8 cellular contexts compared by ENCODE assay signal in the genomic region with DNA sequence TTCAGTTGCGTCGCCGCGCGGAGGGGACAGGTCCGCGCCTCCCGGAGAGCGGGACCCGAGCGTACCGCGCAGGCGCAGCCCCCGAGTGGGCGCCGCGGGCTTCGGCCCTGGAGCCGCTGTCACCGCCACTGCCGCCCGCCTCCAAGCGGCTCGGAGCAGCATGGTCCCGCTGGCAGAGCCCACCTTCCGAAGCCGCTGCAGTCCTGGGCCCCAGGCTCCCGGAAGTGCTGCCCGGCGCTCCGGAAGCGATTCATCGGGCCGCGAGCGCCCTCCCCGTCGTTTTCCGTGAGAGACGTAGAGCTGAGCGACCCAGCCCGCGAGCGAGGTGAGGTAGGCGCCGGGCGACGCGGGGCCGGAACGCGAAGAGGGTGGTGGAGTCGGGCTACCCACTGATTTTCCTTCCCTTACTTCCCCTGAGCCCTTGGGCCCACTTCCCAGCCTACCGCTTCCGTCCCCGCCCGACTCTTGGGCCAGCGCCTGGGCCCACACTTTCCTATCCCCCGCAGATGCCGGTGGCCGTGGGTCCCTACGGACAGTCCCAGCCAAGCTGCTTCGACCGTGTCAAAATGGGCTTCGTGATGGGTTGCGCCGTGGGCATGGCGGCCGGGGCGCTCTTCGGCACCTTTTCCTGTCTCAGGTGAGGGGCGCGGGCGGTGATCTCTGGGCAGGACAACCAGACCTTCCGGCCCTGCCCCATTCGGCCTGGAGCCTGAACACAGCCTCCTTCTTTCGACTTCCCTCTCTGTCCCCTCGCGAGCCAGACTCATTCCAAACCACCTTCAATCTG. TPM values are rescaled to one million over a fixed set of nuclear protein-coding genes. Genes with fewer than 3 reads are reported as not detected.
DNase-seq lines count a peak whose midpoint lies in the region; ATAC-seq, FAIRE-seq and TF ChIP-seq lines count a peak whose summit lies in the region.

A gene (minus strand): TSS at position 226 of the 787 bp plus-strand sequence. CDS start 64 bp downstream, at position 162.
A gene (plus strand): TSS at position 279 of the 787 bp plus-strand sequence. CDS start 228 bp downstream, at position 507.

- DNase-seq in NCI-H146 (lab: John Stamatoyannopoulos, UW) (peak; percentile 87), T-helper 2 cell (peak; percentile 77 to 91 (median 82)), right atrium auricular region (ENCODE audit: low spot score) (peak; percentile 80), pulmonary artery endothelial cell (ENCODE audit: low read depth, low spot score) (peak; percentile 45), urothelium cell line (ENCODE audit: low spot score) (peak; percentile 96)

- H3K9me3 ChIP-seq in right atrium auricular region = no peaks in the 10 kb centered on the region

- TF ChIP-seq CTCF in GM12873 (IDR thresholded peaks at IDR 0.05; ENCODE audit: insufficient read depth, low read depth, low read length, missing control alignments) (peak; percentile 30), right atrium auricular region (IDR thresholded peaks at IDR 0.05) (peak in 1 of 2 donors; percentile 58)

- FAIRE-seq in urothelium cell line (lab: Jason Lieb, UNC) = no peak

- peak within 1 kb of the TSS; percentile 84 to 90 for H3K4me3 ChIP-seq in right atrium auricular region

- peaks cover 0 to 30% of the 10 kb centered on the region in 2 donors for H3K4me1 ChIP-seq in right atrium auricular region

- ATAC-seq in HG02798 (IDR thresholded peaks at IDR 0.05; ENCODE audit: poor library complexity, unreplicated experiment) = peak; percentile 82

- no peaks in the 10 kb centered on the region for H3K27me3 ChIP-seq in right atrium auricular region

- peaks cover 47% of the 10 kb centered on the region for H3K36me3 ChIP-seq in right atrium auricular region

- H3K27ac ChIP-seq in angular gyrus (ENCODE audit: low read depth, low read length) (peak within 1 kb of the TSS; percentile 77), right atrium auricular region (peak within 1 kb of the TSS; percentile 91 to 95)

RNA-seq across cellular contexts. Expression of the first gene that starts in this region (rescaled TPM):
- total RNA-seq in right atrium auricular region = 10 to 100 TPM; 24.6 to 38.7 TPM
- 22.3 and 48.5 TPM in 2 replicates for total RNA-seq in pulmonary artery endothelial cell

RNA-seq across cellular contexts. Expression of the second gene that starts in this region (rescaled TPM):
- total RNA-seq in right atrium auricular region = 100 to 1,000 TPM; 263 to 409 TPM
- 110 and 266 TPM in 2 replicates for total RNA-seq in pulmonary artery endothelial cell

Comparison
In these comparisons a context has a peak if more than half of its experiments do, and no peak if none do; other contexts are left out.
1. Peak in every context shown above with its lines: DNase-seq, ATAC-seq, H3K4me3 ChIP-seq and H3K27ac ChIP-seq.
2. DNase-seq: peak in every context shown above with its lines; median percentile 96 in urothelium cell line; 87 in NCI-H146; 82 in T-helper 2 cell; 80 in right atrium auricular region; 45 in pulmonary artery endothelial cell.